Comparison of ENCODE assay signal across 8 cellular contexts in the genomic region with DNA sequence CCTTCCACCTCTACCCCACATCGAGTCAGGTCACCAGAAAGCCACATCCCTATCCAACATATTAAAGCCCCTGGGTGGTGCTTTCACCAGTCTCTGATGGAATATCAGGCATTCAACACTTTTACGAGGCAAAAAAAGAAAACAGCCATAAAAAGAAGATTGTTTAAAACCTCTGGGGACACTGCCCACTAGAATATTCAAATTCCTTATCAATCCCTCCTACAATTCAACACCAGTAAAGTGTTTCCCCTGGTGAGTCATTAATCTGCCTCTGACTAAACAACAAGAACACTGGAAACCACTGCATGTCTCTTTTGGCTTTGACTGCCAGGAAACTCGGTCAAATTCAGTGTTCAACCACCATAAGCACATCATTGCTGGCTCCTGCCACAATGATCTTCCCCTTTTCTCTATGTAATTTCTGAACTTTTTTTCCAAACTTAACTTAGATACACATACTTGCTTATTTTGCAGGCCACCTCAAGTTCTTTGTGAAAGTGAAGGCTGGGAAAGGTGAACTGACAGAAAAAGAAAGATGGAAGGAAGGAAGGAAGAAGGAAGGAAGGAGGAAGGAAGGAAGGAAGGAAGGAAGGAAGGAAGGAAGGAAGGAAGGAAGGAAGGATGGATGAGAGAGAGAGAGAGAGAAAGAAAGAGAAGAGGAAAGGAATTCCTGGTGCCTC.
DNase-seq lines count a peak whose midpoint lies in the region; ATAC-seq and TF ChIP-seq lines count a peak whose summit lies in the region.

No MANE protein-coding gene starts in this region.

- no peaks in the 10 kb centered on the region for H3K36me3 Mint-ChIP-seq in CD14-positive monocyte

- no peaks in the 10 kb centered on the region for H3K4me1 Mint-ChIP-seq in CD14-positive monocyte

- in situ Hi-C loops in KBM-7 (cut with MboI; ENCODE audit: low pct_unique_long_range_greater_than_20kb, low sequenced_read_pairs): loop anchor here (10.0 kb wide), 1 partner anchor 54 kb away; no protein-coding TSS in a partner anchor

- TF ChIP-seq CTCF in AG10803 (conservative IDR thresholded peaks at IDR 0.05; ENCODE audit: low read length) (no peak), CD14-positive monocyte (IDR thresholded peaks at IDR 0.05) (no peak)

- H3K9me3 Mint-ChIP-seq in CD14-positive monocyte: peaks cover 0 to 5% (median 3%) of the 10 kb centered on the region in 7 donors

- peak; percentile 52 for ATAC-seq in GM19455 (IDR thresholded peaks at IDR 0.05; ENCODE audit: unreplicated experiment)

- H3K27me3 Mint-ChIP-seq in CD14-positive monocyte (ENCODE audit: low read depth in 3 of 3): peaks cover 7 to 20% (median 12%) of the 10 kb centered on the region in 3 donors

- H3K27ac Mint-ChIP-seq in CD14-positive monocyte: no peak overlapping the region

- H3K4me3 ChIP-seq in AG10803 (ENCODE audit: low read length): no peak overlapping the region

- peak; percentile 40 for DNase-seq in AG10803 (ENCODE audit: low read depth)
- peak; percentile 73 for DNase-seq in KBM-7
- peak; percentile 2 to 70 for DNase-seq in dermis microvascular lymphatic vessel endothelial cell (ENCODE audit: low read depth in 2 of 2)
- DNase-seq in SIG-M5 treated with dmso at 0.1 percent for 504 hours (lab: John Stamatoyannopoulos, UW; ENCODE audit: unreplicated experiment): no peak
- DNase-seq in CD14-positive monocyte (ENCODE audit: low spot score): no peak
- no peak for DNase-seq in NCI-H1694 (lab: John Stamatoyannopoulos, UW)
- no peak for DNase-seq in T-helper 9 cell

- intact Hi-C loops in CD14-positive monocyte (cut with micrococcal nuclease): no loop called here

- H3K4me3 Mint-ChIP-seq in CD14-positive monocyte: no peak overlapping the region

Comparison
In these comparisons a context has a peak if more than half of its experiments do, and no peak if none do; other contexts are left out.
1. DNase-seq: peak in AG10803 (single experiment), KBM-7 (single experiment) and dermis microvascular lymphatic vessel endothelial cell (2 of 2); none in SIG-M5 treated with dmso at 0.1 percent for 504 hours (single experiment), CD14-positive monocyte (single experiment), NCI-H1694 (single experiment) and T-helper 9 cell (single experiment).